In the genomic region with DNA sequence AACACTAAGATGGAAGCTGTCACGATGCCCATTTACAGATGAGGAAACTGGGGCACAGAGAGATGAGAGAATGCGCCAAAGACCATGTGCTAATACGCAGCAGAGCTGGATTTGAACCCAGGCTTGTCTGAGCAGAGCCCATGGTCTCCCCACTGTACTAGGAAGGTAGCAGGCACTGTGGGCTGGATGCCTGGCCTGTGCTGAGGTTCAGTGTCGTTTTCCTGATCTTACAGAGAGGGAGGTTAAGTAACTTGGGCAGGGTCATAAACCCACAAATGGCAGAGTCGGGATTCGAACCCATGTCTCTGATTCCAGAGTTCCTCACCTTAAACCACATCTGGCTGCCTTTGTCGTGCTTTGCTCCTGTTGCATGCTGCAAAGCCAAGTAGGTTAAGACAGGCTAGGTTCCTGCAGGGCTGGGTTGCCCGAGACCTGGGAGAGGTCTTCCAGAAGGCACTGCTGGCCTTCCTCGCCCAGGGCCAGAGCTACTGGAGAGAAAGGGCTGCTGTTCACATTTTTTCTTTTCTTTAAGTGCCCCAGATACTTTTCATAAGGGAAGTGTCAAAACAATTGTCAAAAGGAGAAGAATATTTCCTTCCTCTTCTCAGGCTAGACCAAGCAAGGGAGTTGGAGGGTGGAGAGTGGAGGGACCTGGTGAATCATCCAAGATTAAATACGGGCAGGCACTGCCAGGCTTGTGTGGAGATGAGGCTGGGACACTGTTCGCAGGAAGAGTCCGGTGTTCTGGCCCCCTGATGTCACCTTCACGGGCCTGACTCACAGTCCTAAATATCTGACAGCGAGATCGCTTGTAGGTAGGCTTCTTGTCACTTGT, we compare ENCODE assay signal across 8 cellular contexts. TPM values are rescaled to one million over a fixed set of nuclear protein-coding genes. Genes with fewer than 3 reads are reported as not detected.
DNase-seq lines count a peak whose midpoint lies in the region; ATAC-seq, FAIRE-seq and TF ChIP-seq lines count a peak whose summit lies in the region.

No MANE protein-coding gene starts in this region.

- in situ Hi-C loops in K562 (cut with MboI) = loop anchor here (5.0 kb wide), 1 partner anchor 54 kb away; no protein-coding TSS in a partner anchor
- in situ Hi-C loops in transverse colon (cut with MboI; ENCODE audit: low pct_ligation_motif_present in 1 of 4, low pct_unique_long_range_greater_than_20kb in 1 of 4, low sequenced_read_pairs in 3 of 4) = no loop called here

- H3K36me3 ChIP-seq in Karpas-422 (ENCODE audit: insufficient read depth, low read length) (peaks cover 15% of the 10 kb centered on the region), K562 (ENCODE audit: control insufficient read depth, insufficient read depth, low read length) (no peaks in the 10 kb centered on the region; the same call in 2 of the 3 replicates), liver (ENCODE audit: control insufficient read depth in 4 of 4, insufficient read depth in 3 of 4, low read depth in 1 of 4, low read length in 3 of 4) (no peaks in the 10 kb centered on the region), transverse colon (no peaks in the 10 kb centered on the region)

- no peak for TF ChIP-seq EP300 in K562 (IDR thresholded peaks at IDR 0.05; ENCODE audit: low read length)
- TF ChIP-seq EP300 in transverse colon (IDR thresholded peaks at IDR 0.05; ENCODE audit: low read depth) = no peak

- no TSS peak for BruUV-seq in K562 (replicated peaks; lab: Mats Ljungman, UMichigan)

- peak; percentile 73 for FAIRE-seq in K562 (lab: Jason Lieb, UNC)

- H3K9me3 ChIP-seq in Karpas-422 (ENCODE audit: low read length) (no peaks in the 10 kb centered on the region), K562 (replicated peaks; ENCODE audit: control insufficient read depth, insufficient read depth, low read depth, low read length) (no peaks in the 10 kb centered on the region), liver (ENCODE audit: control insufficient read depth in 4 of 4, low read length in 3 of 4) (no peaks in the 10 kb centered on the region), transverse colon (no peaks in the 10 kb centered on the region)

- H3K79me2 ChIP-seq in Karpas-422 (ENCODE audit: low read length) (peaks cover 64% of the 10 kb centered on the region), K562 (ENCODE audit: control insufficient read depth, insufficient read depth, low read length) (peaks cover 27% of the 10 kb centered on the region)

- no peak overlapping the region for H2AFZ ChIP-seq in Karpas-422 (ENCODE audit: low read length)
- no peak overlapping the region for H2AFZ ChIP-seq in K562 (ENCODE audit: low read depth, low read length)

- DNase-seq in AG10803 (ENCODE audit: low read depth) (peak; percentile 78), Karpas-422 (peak; percentile 86), K562 (ENCODE audit: extremely low read depth in 1 of 4, low spot score in 3 of 4) (peak in 1 of 4 experiments; percentile 33), transverse colon (peak; percentile 57)
- DNase-seq in stimulated activated CD4-positive, alpha-beta T cell treated with anti-CD3 and anti-CD28 coated beads, Interleukin-12 subunit alpha, Interleukin-12 subunit beta, amount 100 ng/mL, for 4 hours = no peak

- POLR2A ChIA-PET in K562 (lab: Yijun Ruan, JAX) = interaction anchor here (0.5 to 0.6 kb wide), 3 partner anchors 72 to 582 kb away, joined by 3 to 4 read pairs (median 3); no protein-coding TSS in a partner anchor

- H3K9ac ChIP-seq in Karpas-422 (ENCODE audit: low read length) = peak overlapping the region; percentile 99
- peak overlapping the region in 1 of 2 experiments; percentile 6; a peak in 1 of 4 replicates for H3K9ac ChIP-seq in K562 (ENCODE audit: insufficient read depth in 1 of 2, low read depth in 2 of 2, low read length in 2 of 2)
- H3K9ac ChIP-seq in liver (ENCODE audit: low read depth in 1 of 2, low read length in 2 of 2) = peak overlapping the region; percentile 67 to 73

- TF ChIP-seq CTCF in AG10803 (conservative IDR thresholded peaks at IDR 0.05; ENCODE audit: low read length) (no peak), K562 (IDR thresholded peaks at IDR 0.05 in 2 of 3, conservative IDR thresholded peaks at IDR 0.05 in 1 of 3; ENCODE audit: insufficient read depth in 2 of 3, low read depth in 1 of 3, low read length in 3 of 3) (no peak), liver (IDR thresholded peaks at IDR 0.05; ENCODE audit: low read depth, low read length, missing input control) (no peak), transverse colon (IDR thresholded peaks at IDR 0.05) (no peak)

- H3K4me3 ChIP-seq in AG10803 (ENCODE audit: low read length) = peak overlapping the region; percentile 47
- peak overlapping the region; percentile 96 for H3K4me3 ChIP-seq in Karpas-422 (ENCODE audit: low read length)
- no peak overlapping the region for H3K4me3 ChIP-seq in K562
- no peak overlapping the region for H3K4me3 ChIP-seq in liver (ENCODE audit: low read depth in 1 of 3, low read length in 3 of 3)
- H3K4me3 ChIP-seq in transverse colon = no peak overlapping the region

- H3K9me2 ChIP-seq in Karpas-422 (replicated peaks; ENCODE audit: insufficient read depth, low read length) = no peaks in the 10 kb centered on the region

- intact Hi-C loops in K562 (cut with micrococcal nuclease) = no loop called here
- intact Hi-C loops in transverse colon (cut with DNase I; ENCODE audit: low total_unique reads) = no loop called here

- H3K4me1 ChIP-seq in Karpas-422 (ENCODE audit: low read length) (peaks cover 80% of the 10 kb centered on the region), K562 (replicated peaks in 1 of 2; ENCODE audit: control insufficient read depth in 2 of 2, insufficient read depth in 2 of 2, low read length in 2 of 2) (peaks cover 20 to 24% of the 10 kb centered on the region in 2 experiments; a peak in 4 of 5 replicates), liver (ENCODE audit: control insufficient read depth in 4 of 4, insufficient read depth in 4 of 4, low read length in 3 of 4) (peaks cover 17 to 54% (median 32%) of the 10 kb centered on the region in 4 donors), transverse colon (peaks cover 17 to 76% (median 51%) of the 10 kb centered on the region in 4 donors)

- H3K27me3 ChIP-seq in Karpas-422 (ENCODE audit: low read length) = no peaks in the 10 kb centered on the region
- peaks cover 0 to 11% of the 10 kb centered on the region in 2 experiments; a peak in 3 of 5 replicates for H3K27me3 ChIP-seq in K562 (ENCODE audit: control insufficient read depth in 2 of 2, insufficient read depth in 2 of 2, low read length in 2 of 2)
- H3K27me3 ChIP-seq in liver (ENCODE audit: control insufficient read depth in 4 of 4, insufficient read depth in 4 of 4, low read length in 3 of 4) = no peaks in the 10 kb centered on the region
- no peaks in the 10 kb centered on the region for H3K27me3 ChIP-seq in transverse colon

- WGBS in K562 (ENCODE audit: insufficient coverage, low coverage, missing lambda C conversion rate) = 49% methylated on average over 15 of the region's 15 CpGs
- WGBS in liver = 48% methylated on average over 15 of the region's 15 CpGs
- 21 to 38% methylated on average over 7 to 15 of the region's 15 CpGs for WGBS in transverse colon (ENCODE audit: low coverage in 1 of 2), 2 donors

- CTCF ChIA-PET in K562 (lab: Yijun Ruan, JAX; ENCODE audit: low intra/inter-chr PET ratio) = no interaction called here

- TF ChIP-seq POLR2A in K562 (conservative IDR thresholded peaks at IDR 0.05) (no peak), transverse colon (IDR thresholded peaks at IDR 0.05) (peak; percentile 18)

- H3K4me2 ChIP-seq in Karpas-422 (ENCODE audit: low read depth, low read length, poor library complexity, severe bottlenecking) (peak overlapping the region; percentile 99), K562 (ENCODE audit: insufficient read depth, low read length) (no peak overlapping the region)

- ATAC-seq in K562 (peak; percentile 22; the same call in 2 of the 3 replicates), GM21723 (IDR thresholded peaks at IDR 0.05; ENCODE audit: unreplicated experiment) (no peak), HG03025 (IDR thresholded peaks at IDR 0.05; ENCODE audit: low FRiP score, unreplicated experiment) (no peak)

- H4K20me1 ChIP-seq in Karpas-422 (ENCODE audit: insufficient read depth, low read depth, low read length) (no peaks in the 10 kb centered on the region), K562 (replicated peaks; ENCODE audit: control insufficient read depth, insufficient read depth, low read length) (peaks cover 12% of the 10 kb centered on the region; the same call in 1 of the 2 replicates)

- H3K9me1 ChIP-seq in K562 (ENCODE audit: control insufficient read depth, insufficient read depth, low read length) = no peaks in the 10 kb centered on the region

- H3K27ac ChIP-seq in Karpas-422 (ENCODE audit: low read length) = peak overlapping the region; percentile 99
- H3K27ac ChIP-seq in K562 (ENCODE audit: extremely low read depth, low read depth, low read length) = no peak overlapping the region
- peak overlapping the region; percentile 97 to 98 for H3K27ac ChIP-seq in liver (ENCODE audit: low read depth in 1 of 2, low read length in 2 of 2)
- peak overlapping the region; percentile 83 to 95 (median 92) for H3K27ac ChIP-seq in transverse colon

- TF ChIP-seq RAD21 in K562 (CRISPR knock-in tag; conservative IDR thresholded peaks at IDR 0.05 in 1 of 2, IDR thresholded peaks at IDR 0.05 in 1 of 2) = no peak
- TF ChIP-seq RAD21 in liver (IDR thresholded peaks at IDR 0.05) = peak in 1 of 2 donors; percentile 31

TF ChIP-seq in liver, 16 proteins besides CTCF, POLR2A, EP300 and RAD21 (continues in another document):
- no peak for TF ChIP-seq FOXA2 (IDR thresholded peaks at IDR 0.05)
- TF ChIP-seq EGR1 (IDR thresholded peaks at IDR 0.05; ENCODE audit: low read depth in 2 of 2) = no peak

RNA-seq across cellular contexts. Expression of a gene that starts 3.2 kb away (rescaled TPM):
- total RNA-seq in Karpas-422 (2014; rRNA removed; shearing (Covaris generic); ENCODE audit: low replicate concordance) = 77.9 and 93.3 TPM in 2 replicates
- total RNA-seq in K562 (2011; cell fraction: chromatin; rRNA removed; ENCODE audit: low replicate concordance) = 11.0 and 26.4 TPM in 2 replicates
- total RNA-seq in K562 (2011; cell fraction: nucleolus; rRNA removed) = 6.4 and 7.7 TPM in 2 replicates
- 8.4 and 9.9 TPM in 2 replicates for total RNA-seq in K562 (2011; cell fraction: nucleoplasm; rRNA removed)
- total RNA-seq in K562 (2014; rRNA removed) (8.0 and 11.4 TPM in 2 replicates), K562 (2014; rRNA removed; fragmentation: Illumina TruSeq; extraction: Trizol) (6.1 and 6.9 TPM in 2 replicates), K562 (2015; rRNA removed; fragmentation: Illumina TruSeq; extraction: Trizol) (7.9 and 8.4 TPM in 2 replicates), K562 (2021) (19.0 and 19.7 TPM in 2 replicates), liver (10 to 100 TPM; 36.4 to 48.5 TPM), transverse colon (10 to 100 TPM; 12.3 to 31.1 (median 21.6) TPM)
- polyA plus RNA-seq in K562 (2011; rRNA removed) (12.1 and 27.8 TPM in 2 replicates), K562 (2014; fragmentation: Illumina TruSeq; extraction: Trizol) (12.5 and 12.9 TPM in 2 replicates), K562 (2014; fragmentation: Nextera tagmentation; extraction: Ambion mirVana) (1 to 10 TPM; 3.1 to 3.5 TPM), K562 (2014; rRNA removed) (9.5 and 13.1 TPM in 2 replicates), liver (10 to 100 TPM; 32.5 to 49.7 TPM)
- polyA plus RNA-seq in K562 (2011; cell fraction: cytosol; rRNA removed) = 20.4 and 25.6 TPM in 2 replicates
- 13.6 and 24.6 TPM in 2 replicates for polyA plus RNA-seq in K562 (2011; cell fraction: nucleus; rRNA removed)
- 8.5 and 12.5 TPM in 2 replicates for polyA plus RNA-seq in K562 (2012)
- 24.9 and 49.3 TPM in 2 replicates for polyA minus RNA-seq in K562 (2011; rRNA and poly(A)+ RNA removed)
- polyA minus RNA-seq in K562 (2011; cell fraction: cytosol; rRNA and poly(A)+ RNA removed) = 10.0 and 18.9 TPM in 2 replicates
- polyA minus RNA-seq in K562 (2011; cell fraction: nucleus; rRNA and poly(A)+ RNA removed) = 4.8 and 27.3 TPM in 2 replicates

Comparison
In these comparisons a context has a peak if more than half of its experiments do, and no peak if none do; other contexts are left out.
1. H3K4me3 ChIP-seq: peak in AG10803 (single experiment) and Karpas-422 (single experiment); none in K562 (single experiment), liver (0 of 3) and transverse colon (0 of 4).